ENCODE assay signal across 1 cellular context in genomic region chr14:77406086-77406485, GRCh38.
TF ChIP-seq lines count a peak whose summit lies in the region.

No MANE protein-coding gene starts in this region.

TF ChIP-seq in K562, 482 proteins besides CTCF, POLR2A, EP300 and RAD21:
- TF ChIP-seq L3MBTL2 (IDR thresholded peaks at IDR 0.05) (no peak), NR4A1 (CRISPR knock-in tag; IDR thresholded peaks at IDR 0.05) (no peak), NR4A1 (tag; IDR thresholded peaks at IDR 0.05) (no peak), HMGN3 (IDR thresholded peaks at IDR 0.05; ENCODE audit: borderline replicate concordance, extremely low read depth, insufficient read length, low read depth, low read length) (no peak), ZNF668 (CRISPR knock-in tag; IDR thresholded peaks at IDR 0.05) (no peak), SNIP1 (IDR thresholded peaks at IDR 0.05; ENCODE audit: low read depth) (no peak), SREBF2 (CRISPR knock-in tag; IDR thresholded peaks at IDR 0.05) (no peak), COPS2 (conservative IDR thresholded peaks at IDR 0.05) (no peak), RCOR1 (IDR thresholded peaks at IDR 0.05; ENCODE audit: borderline replicate concordance in 1 of 2, low read depth in 2 of 2, low read length in 2 of 2) (no peak), XRCC3 (IDR thresholded peaks at IDR 0.05) (no peak), RBM15 (IDR thresholded peaks at IDR 0.05; ENCODE audit: insufficient read depth, low read length) (no peak)
